In the genomic region with DNA sequence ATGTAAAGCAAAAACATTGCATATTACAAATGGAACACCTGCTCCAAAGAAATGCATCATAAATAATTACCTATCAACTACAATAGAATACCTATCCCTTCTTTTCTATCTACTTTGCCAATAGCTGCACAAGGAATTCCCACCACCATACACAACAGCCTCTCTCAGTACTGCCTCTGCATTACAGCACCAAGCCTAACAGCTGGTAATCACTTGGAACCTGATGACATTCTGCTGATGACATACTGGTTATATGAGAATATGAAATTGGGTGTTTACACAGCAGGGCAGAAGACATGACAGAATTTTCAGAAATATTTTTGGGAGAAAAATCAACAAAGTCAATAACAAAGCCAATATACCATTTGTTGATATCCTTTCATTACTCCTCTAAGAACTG, we compare ENCODE assay signal across 1 cellular context.
TF ChIP-seq lines count a peak whose summit lies in the region.

No MANE protein-coding gene starts in this region.

TF ChIP-seq in GM23338, 12 proteins besides CTCF, POLR2A, EP300 and RAD21 (continued from another document):
- TF ChIP-seq, protein P1, sequence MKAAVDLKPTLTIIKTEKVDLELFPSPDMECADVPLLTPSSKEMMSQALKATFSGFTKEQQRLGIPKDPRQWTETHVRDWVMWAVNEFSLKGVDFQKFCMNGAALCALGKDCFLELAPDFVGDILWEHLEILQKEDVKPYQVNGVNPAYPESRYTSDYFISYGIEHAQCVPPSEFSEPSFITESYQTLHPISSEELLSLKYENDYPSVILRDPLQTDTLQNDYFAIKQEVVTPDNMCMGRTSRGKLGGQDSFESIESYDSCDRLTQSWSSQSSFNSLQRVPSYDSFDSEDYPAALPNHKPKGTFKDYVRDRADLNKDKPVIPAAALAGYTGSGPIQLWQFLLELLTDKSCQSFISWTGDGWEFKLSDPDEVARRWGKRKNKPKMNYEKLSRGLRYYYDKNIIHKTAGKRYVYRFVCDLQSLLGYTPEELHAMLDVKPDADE (IDR thresholded peaks at IDR 0.05) = no peak
- TF ChIP-seq NANOG (IDR thresholded peaks at IDR 0.05; ENCODE audit: borderline replicate concordance) (no peak), ZNF114 (CRISPR knock-in tag; IDR thresholded peaks at IDR 0.05) (no peak), EZH2phosphoT487 (IDR thresholded peaks at IDR 0.05; ENCODE audit: unreplicated experiment) (no peak), CREB1 (CRISPR knock-in tag; IDR thresholded peaks at IDR 0.05; ENCODE audit: low read depth) (no peak), EZH2 (IDR thresholded peaks at IDR 0.05; ENCODE audit: low read depth, unreplicated experiment) (no peak), ZNF331 (CRISPR knock-in tag; IDR thresholded peaks at IDR 0.05; ENCODE audit: low read depth) (no peak), JUNB (IDR thresholded peaks at IDR 0.05; ENCODE audit: unreplicated experiment) (no peak), STAT1 (IDR thresholded peaks at IDR 0.05; ENCODE audit: unreplicated experiment) (no peak)
- TF ChIP-seq, protein P2, sequence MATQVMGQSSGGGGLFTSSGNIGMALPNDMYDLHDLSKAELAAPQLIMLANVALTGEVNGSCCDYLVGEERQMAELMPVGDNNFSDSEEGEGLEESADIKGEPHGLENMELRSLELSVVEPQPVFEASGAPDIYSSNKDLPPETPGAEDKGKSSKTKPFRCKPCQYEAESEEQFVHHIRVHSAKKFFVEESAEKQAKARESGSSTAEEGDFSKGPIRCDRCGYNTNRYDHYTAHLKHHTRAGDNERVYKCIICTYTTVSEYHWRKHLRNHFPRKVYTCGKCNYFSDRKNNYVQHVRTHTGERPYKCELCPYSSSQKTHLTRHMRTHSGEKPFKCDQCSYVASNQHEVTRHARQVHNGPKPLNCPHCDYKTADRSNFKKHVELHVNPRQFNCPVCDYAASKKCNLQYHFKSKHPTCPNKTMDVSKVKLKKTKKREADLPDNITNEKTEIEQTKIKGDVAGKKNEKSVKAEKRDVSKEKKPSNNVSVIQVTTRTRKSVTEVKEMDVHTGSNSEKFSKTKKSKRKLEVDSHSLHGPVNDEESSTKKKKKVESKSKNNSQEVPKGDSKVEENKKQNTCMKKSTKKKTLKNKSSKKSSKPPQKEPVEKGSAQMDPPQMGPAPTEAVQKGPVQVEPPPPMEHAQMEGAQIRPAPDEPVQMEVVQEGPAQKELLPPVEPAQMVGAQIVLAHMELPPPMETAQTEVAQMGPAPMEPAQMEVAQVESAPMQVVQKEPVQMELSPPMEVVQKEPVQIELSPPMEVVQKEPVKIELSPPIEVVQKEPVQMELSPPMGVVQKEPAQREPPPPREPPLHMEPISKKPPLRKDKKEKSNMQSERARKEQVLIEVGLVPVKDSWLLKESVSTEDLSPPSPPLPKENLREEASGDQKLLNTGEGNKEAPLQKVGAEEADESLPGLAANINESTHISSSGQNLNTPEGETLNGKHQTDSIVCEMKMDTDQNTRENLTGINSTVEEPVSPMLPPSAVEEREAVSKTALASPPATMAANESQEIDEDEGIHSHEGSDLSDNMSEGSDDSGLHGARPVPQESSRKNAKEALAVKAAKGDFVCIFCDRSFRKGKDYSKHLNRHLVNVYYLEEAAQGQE (IDR thresholded peaks at IDR 0.05; ENCODE audit: unreplicated experiment) = no peak
- TF ChIP-seq, protein P3, sequence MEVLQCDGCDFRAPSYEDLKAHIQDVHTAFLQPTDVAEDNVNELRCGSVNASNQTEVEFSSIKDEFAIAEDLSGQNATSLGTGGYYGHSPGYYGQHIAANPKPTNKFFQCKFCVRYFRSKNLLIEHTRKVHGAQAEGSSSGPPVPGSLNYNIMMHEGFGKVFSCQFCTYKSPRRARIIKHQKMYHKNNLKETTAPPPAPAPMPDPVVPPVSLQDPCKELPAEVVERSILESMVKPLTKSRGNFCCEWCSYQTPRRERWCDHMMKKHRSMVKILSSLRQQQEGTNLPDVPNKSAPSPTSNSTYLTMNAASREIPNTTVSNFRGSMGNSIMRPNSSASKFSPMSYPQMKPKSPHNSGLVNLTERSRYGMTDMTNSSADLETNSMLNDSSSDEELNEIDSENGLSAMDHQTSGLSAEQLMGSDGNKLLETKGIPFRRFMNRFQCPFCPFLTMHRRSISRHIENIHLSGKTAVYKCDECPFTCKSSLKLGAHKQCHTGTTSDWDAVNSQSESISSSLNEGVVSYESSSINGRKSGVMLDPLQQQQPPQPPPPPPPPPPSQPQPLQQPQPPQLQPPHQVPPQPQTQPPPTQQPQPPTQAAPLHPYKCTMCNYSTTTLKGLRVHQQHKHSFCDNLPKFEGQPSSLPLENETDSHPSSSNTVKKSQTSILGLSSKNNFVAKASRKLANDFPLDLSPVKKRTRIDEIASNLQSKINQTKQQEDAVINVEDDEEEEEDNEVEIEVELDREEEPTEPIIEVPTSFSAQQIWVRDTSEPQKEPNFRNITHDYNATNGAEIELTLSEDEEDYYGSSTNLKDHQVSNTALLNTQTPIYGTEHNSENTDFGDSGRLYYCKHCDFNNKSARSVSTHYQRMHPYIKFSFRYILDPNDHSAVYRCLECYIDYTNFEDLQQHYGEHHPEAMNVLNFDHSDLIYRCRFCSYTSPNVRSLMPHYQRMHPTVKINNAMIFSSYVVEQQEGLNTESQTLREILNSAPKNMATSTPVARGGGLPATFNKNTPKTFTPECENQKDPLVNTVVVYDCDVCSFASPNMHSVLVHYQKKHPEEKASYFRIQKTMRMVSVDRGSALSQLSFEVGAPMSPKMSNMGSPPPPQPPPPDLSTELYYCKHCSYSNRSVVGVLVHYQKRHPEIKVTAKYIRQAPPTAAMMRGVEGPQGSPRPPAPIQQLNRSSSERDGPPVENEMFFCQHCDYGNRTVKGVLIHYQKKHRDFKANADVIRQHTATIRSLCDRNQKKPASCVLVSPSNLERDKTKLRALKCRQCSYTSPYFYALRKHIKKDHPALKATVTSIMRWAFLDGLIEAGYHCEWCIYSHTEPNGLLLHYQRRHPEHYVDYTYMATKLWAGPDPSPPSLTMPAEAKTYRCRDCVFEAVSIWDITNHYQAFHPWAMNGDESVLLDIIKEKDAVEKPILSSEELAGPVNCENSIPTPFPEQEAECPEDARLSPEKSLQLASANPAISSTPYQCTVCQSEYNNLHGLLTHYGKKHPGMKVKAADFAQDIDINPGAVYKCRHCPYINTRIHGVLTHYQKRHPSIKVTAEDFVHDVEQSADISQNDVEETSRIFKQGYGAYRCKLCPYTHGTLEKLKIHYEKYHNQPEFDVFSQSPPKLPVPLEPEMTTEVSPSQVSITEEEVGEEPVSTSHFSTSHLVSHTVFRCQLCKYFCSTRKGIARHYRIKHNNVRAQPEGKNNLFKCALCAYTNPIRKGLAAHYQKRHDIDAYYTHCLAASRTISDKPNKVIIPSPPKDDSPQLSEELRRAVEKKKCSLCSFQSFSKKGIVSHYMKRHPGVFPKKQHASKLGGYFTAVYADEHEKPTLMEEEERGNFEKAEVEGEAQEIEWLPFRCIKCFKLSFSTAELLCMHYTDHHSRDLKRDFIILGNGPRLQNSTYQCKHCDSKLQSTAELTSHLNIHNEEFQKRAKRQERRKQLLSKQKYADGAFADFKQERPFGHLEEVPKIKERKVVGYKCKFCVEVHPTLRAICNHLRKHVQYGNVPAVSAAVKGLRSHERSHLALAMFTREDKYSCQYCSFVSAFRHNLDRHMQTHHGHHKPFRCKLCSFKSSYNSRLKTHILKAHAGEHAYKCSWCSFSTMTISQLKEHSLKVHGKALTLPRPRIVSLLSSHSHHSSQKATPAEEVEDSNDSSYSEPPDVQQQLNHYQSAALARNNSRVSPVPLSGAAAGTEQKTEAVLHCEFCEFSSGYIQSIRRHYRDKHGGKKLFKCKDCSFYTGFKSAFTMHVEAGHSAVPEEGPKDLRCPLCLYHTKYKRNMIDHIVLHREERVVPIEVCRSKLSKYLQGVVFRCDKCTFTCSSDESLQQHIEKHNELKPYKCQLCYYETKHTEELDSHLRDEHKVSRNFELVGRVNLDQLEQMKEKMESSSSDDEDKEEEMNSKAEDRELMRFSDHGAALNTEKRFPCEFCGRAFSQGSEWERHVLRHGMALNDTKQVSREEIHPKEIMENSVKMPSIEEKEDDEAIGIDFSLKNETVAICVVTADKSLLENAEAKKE (CRISPR knock-in tag; IDR thresholded peaks at IDR 0.05) = no peak
